ENCODE assay signal across 20 cellular contexts in the genomic region with DNA sequence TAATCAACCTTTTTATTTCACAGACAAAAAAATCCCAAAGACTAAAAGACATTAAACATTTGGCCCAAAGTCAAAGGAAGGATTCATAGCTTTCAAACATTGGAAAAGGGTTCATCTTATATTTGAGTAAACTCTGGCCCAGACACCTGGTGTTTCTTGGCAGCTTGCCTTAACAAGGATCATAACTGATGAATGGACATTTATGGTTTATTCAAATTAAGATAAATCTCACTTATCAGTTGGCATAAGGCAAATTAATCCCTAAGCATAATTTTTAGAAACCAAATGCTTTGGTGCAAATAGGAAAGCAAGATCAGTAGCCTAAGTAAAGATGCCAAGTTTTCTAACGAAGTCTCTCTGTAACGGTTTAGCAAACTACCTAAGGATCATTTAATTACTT.
DNase-seq lines count a peak whose midpoint lies in the region; ATAC-seq and TF ChIP-seq lines count a peak whose summit lies in the region.
"Had no signal": no experiment of that assay in that cellular context is flagged by ENCODE, and none has a peak within 500 bp of the region (broad histone marks: within the 10 kb centered on the region; RNA-seq: fewer than 3 reads in every experiment).

No MANE protein-coding gene starts in this region.

- H3K36me3 ChIP-seq in MM.1S (replicated peaks; ENCODE audit: insufficient read depth, low read length): no peaks in the 10 kb centered on the region
- H3K36me3 ChIP-seq: ovary, transverse colon had no signal

- ATAC-seq in GM18519 (IDR thresholded peaks at IDR 0.05; ENCODE audit: low FRiP score, unreplicated experiment) (no peak), GM18498 (IDR thresholded peaks at IDR 0.05; ENCODE audit: unreplicated experiment) (no peak)
- ATAC-seq: activated CD4-positive, alpha-beta T cell treated with anti-CD3 and anti-CD28 coated beads for 36 hours; foreskin keratinocyte; sciatic nerve; stimulated activated naive CD8-positive, alpha-beta T cell treated with anti-CD3 and anti-CD28 coated beads, Interleukin-15, Interleukin-2, amounts not matched to agents 100 U/mL and 50 U/mL, for 24 hours had no signal

- H3K79me2 ChIP-seq in MM.1S (ENCODE audit: low read length): no peaks in the 10 kb centered on the region

- peak; percentile 37 for DNase-seq in DMS153 treated with DMSO at 0.1 percent for 48 hours (lab: John Stamatoyannopoulos, UW; ENCODE audit: unreplicated experiment)
- peak; percentile 77 for DNase-seq in NCI-H1105 (lab: John Stamatoyannopoulos, UW)
- peak; percentile 50 to 54 for DNase-seq in NCI-H526 (lab: John Stamatoyannopoulos, UW)
- DNase-seq in fibroblast of mammary gland (ENCODE audit: low read depth): peak; percentile 11
- DNase-seq in MM.1S: no peak
- no peak for DNase-seq in mesenteric fat pad (ENCODE audit: low spot score)
- DNase-seq: activated CD4-positive, alpha-beta T cell treated with anti-CD3 and anti-CD28 coated beads for 36 hours; activated effector memory CD4-positive, alpha-beta T cell treated with Interleukin-2 at 50 U/mL for 16 hours; hippocampal formation; Kasumi-1; kidney; naive B cell; NCI-H1436 treated with DMSO at 0.1 percent for 48 hours; ovary; stimulated activated naive CD8-positive, alpha-beta T cell treated with anti-CD3 and anti-CD28 coated beads, Interleukin-15, Interleukin-2, amounts not matched to agents 100 U/mL and 50 U/mL, for 24 hours; transverse colon had no signal

- no peak overlapping the region for H3K4me2 ChIP-seq in MM.1S (ENCODE audit: low read depth, low read length)

- no peak overlapping the region for H3K9ac ChIP-seq in MM.1S (ENCODE audit: low read length)

- H4K20me1 ChIP-seq in MM.1S (ENCODE audit: insufficient read depth, low read length): no peaks in the 10 kb centered on the region

- no peaks in the 10 kb centered on the region for H3K9me2 ChIP-seq in MM.1S (replicated peaks; ENCODE audit: insufficient read depth, low read length)

- H3K27ac ChIP-seq in MM.1S (ENCODE audit: low read length): no peak overlapping the region
- H3K27ac ChIP-seq: foreskin keratinocyte, ovary, transverse colon had no signal

- no peak overlapping the region for H2AFZ ChIP-seq in MM.1S (ENCODE audit: low read length)

- no peaks in the 10 kb centered on the region for H3F3A ChIP-seq in MM.1S (ENCODE audit: insufficient read depth, low read length)

- H3K4me3 ChIP-seq in fibroblast of mammary gland (ENCODE audit: control insufficient read depth, low read depth, low read length) (no peak overlapping the region), MM.1S (ENCODE audit: low read length) (no peak overlapping the region)
- H3K4me3 ChIP-seq: ovary, transverse colon had no signal

- H3K9me3 ChIP-seq in MM.1S (replicated peaks; ENCODE audit: insufficient read depth, low read length): no peaks in the 10 kb centered on the region
- H3K9me3 ChIP-seq: ovary, transverse colon had no signal

- no peaks in the 10 kb centered on the region for H3K27me3 ChIP-seq in MM.1S (replicated peaks; ENCODE audit: insufficient read depth, low read length)
- H3K27me3 ChIP-seq: foreskin keratinocyte, ovary, transverse colon had no signal

- no peak for TF ChIP-seq CTCF in fibroblast of mammary gland (conservative IDR thresholded peaks at IDR 0.05; ENCODE audit: control insufficient read depth, insufficient read depth, low read depth, low read length)
- no peak for TF ChIP-seq CTCF in MM.1S (IDR thresholded peaks at IDR 0.05; ENCODE audit: low read length)

- no peaks in the 10 kb centered on the region for H3K4me1 ChIP-seq in MM.1S (ENCODE audit: low read length)

Comparison
In these comparisons a context has a peak if more than half of its experiments do, and no peak if none do; other contexts are left out.
1. DNase-seq: peak in DMS153 treated with DMSO at 0.1 percent for 48 hours (single experiment), NCI-H1105 (single experiment), NCI-H526 (2 of 2) and fibroblast of mammary gland (single experiment); none in MM.1S (single experiment) and mesenteric fat pad (single experiment).